Comparison of ENCODE assay signal across 8 cellular contexts in the genomic region with DNA sequence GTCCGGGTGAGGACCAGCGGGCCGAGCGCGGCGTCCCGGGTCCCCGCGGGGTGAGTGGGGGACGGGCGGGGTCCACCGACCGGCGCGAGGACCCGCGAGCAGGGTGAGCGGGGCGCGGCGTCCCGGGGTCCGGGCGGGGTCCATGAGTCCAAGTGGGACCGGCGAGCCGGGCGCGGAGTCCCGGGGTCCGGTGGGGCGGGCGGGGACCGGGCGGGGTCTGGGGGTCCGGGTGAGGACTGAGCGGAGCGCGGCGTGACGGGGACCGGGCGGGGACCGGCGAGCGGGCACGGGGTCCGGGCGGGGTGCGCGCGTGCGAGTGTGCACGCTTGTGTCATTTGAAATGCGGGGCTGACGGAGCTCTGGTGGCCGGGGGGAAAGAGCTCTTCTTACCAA.
DNase-seq lines count a peak whose midpoint lies in the region; ATAC-seq lines count a peak whose summit lies in the region.

No MANE protein-coding gene starts in this region.

- peaks cover 43% of the 10 kb centered on the region for H3K27me3 ChIP-seq in iPS-18a (ENCODE audit: control insufficient read depth, insufficient read depth, low read length)

- H3K27me3 Mint-ChIP-seq in activated naive CD4-positive, alpha-beta T cell treated with anti-CD3 and anti-CD28 coated beads, Interleukin-2, amount 50 U/mL, for 24 hours, result peaks cover 63% of the 10 kb centered on the region
- peaks cover 64% of the 10 kb centered on the region for H3K27me3 Mint-ChIP-seq in stimulated activated memory B cell treated with anti-CD40 and anti-IgM and Interleukin-4, amounts not matched to agents 10 μg/mL and 1 μg/mL and 100 μg/mL, for 72 hours

- H3K9me3 ChIP-seq in iPS-18a (ENCODE audit: control insufficient read depth, low read depth, low read length), result no peaks in the 10 kb centered on the region

- H3K4me3 Mint-ChIP-seq in activated naive CD4-positive, alpha-beta T cell treated with anti-CD3 and anti-CD28 coated beads, Interleukin-2, amount 50 U/mL, for 24 hours, result peak overlapping the region; percentile 85
- peak overlapping the region; percentile 50 for H3K4me3 Mint-ChIP-seq in stimulated activated memory B cell treated with anti-CD40 and anti-IgM and Interleukin-4, amounts not matched to agents 10 μg/mL and 1 μg/mL and 100 μg/mL, for 72 hours

- H3K4me1 ChIP-seq in iPS-18a (ENCODE audit: control insufficient read depth, low read depth, low read length), result peaks cover 37% of the 10 kb centered on the region

- H3K36me3 ChIP-seq in iPS-18a (ENCODE audit: control insufficient read depth, low read depth, low read length), result no peaks in the 10 kb centered on the region

- H3K4me3 ChIP-seq in iPS-18a (ENCODE audit: low read length), result peak overlapping the region; percentile 81

- no peak overlapping the region for H3K27ac ChIP-seq in iPS-18a (ENCODE audit: low read length)

- peaks cover 11% of the 10 kb centered on the region for H3K4me1 Mint-ChIP-seq in activated naive CD4-positive, alpha-beta T cell treated with anti-CD3 and anti-CD28 coated beads, Interleukin-2, amount 50 U/mL, for 24 hours
- peaks cover 7% of the 10 kb centered on the region for H3K4me1 Mint-ChIP-seq in stimulated activated memory B cell treated with anti-CD40 and anti-IgM and Interleukin-4, amounts not matched to agents 10 μg/mL and 1 μg/mL and 100 μg/mL, for 72 hours

- H3K9ac ChIP-seq in iPS-18a (ENCODE audit: low read length), result no peak overlapping the region

- DNase-seq in NCI-H748 (lab: John Stamatoyannopoulos, UW; ENCODE audit: unreplicated experiment), result peak; percentile 24
- DNase-seq in NCI-H748 treated with DMSO at 0.1 percent for 48 hours (lab: John Stamatoyannopoulos, UW), result no peak
- DNase-seq in NOMO-1 (lab: John Stamatoyannopoulos, UW; ENCODE audit: unreplicated experiment in 2 of 2), result no peak

- ATAC-seq in stimulated activated memory B cell treated with anti-CD40 and anti-IgM and Interleukin-4, amounts not matched to agents 10 μg/mL and 1 μg/mL and 100 μg/mL, for 72 hours, result peak; percentile 63
- ATAC-seq in GM18498 (IDR thresholded peaks at IDR 0.05; ENCODE audit: unreplicated experiment) (no peak), HG03520 (IDR thresholded peaks at IDR 0.05; ENCODE audit: unreplicated experiment) (no peak)

- H3K36me3 Mint-ChIP-seq in activated naive CD4-positive, alpha-beta T cell treated with anti-CD3 and anti-CD28 coated beads, Interleukin-2, amount 50 U/mL, for 24 hours, result no peaks in the 10 kb centered on the region
- H3K36me3 Mint-ChIP-seq in stimulated activated memory B cell treated with anti-CD40 and anti-IgM and Interleukin-4, amounts not matched to agents 10 μg/mL and 1 μg/mL and 100 μg/mL, for 72 hours, result no peaks in the 10 kb centered on the region

- no peak overlapping the region for H3K27ac Mint-ChIP-seq in activated naive CD4-positive, alpha-beta T cell treated with anti-CD3 and anti-CD28 coated beads, Interleukin-2, amount 50 U/mL, for 24 hours
- H3K27ac Mint-ChIP-seq in stimulated activated memory B cell treated with anti-CD40 and anti-IgM and Interleukin-4, amounts not matched to agents 10 μg/mL and 1 μg/mL and 100 μg/mL, for 72 hours, result no peak overlapping the region

- H3K9me3 Mint-ChIP-seq in activated naive CD4-positive, alpha-beta T cell treated with anti-CD3 and anti-CD28 coated beads, Interleukin-2, amount 50 U/mL, for 24 hours, result no peaks in the 10 kb centered on the region
- H3K9me3 Mint-ChIP-seq in stimulated activated memory B cell treated with anti-CD40 and anti-IgM and Interleukin-4, amounts not matched to agents 10 μg/mL and 1 μg/mL and 100 μg/mL, for 72 hours, result no peaks in the 10 kb centered on the region
